8 cellular contexts compared by ENCODE assay signal in genomic region chr2:225464346-225465025, GRCh38.
DNase-seq lines count a peak whose midpoint lies in the region; ATAC-seq and TF ChIP-seq lines count a peak whose summit lies in the region.

No MANE protein-coding gene starts in this region.

- H3K27ac ChIP-seq in OCI-LY7 (ENCODE audit: low read depth, low read length, poor library complexity, severe bottlenecking), result no peak overlapping the region
- no peak overlapping the region for H3K27ac ChIP-seq in suprapubic skin

- H3K4me2 ChIP-seq in OCI-LY7 (ENCODE audit: low read length), result peak overlapping the region; percentile 28; the same call in 1 of the 2 replicates

- H3K27me3 ChIP-seq in mononuclear cell (ENCODE audit: insufficient read depth, low read length) (no peaks in the 10 kb centered on the region), suprapubic skin (no peaks in the 10 kb centered on the region)

- H3K36me3 ChIP-seq in OCI-LY7 (ENCODE audit: insufficient read depth, low read length) (no peaks in the 10 kb centered on the region), suprapubic skin (no peaks in the 10 kb centered on the region)

- WGBS in suprapubic skin, result 80% methylated on average over 10 of the region's 10 CpGs

- H3K79me2 ChIP-seq in OCI-LY7 (ENCODE audit: insufficient read depth, low read depth, low read length), result no peaks in the 10 kb centered on the region

- H3K9me3 ChIP-seq in OCI-LY7 (ENCODE audit: low read length) (no peaks in the 10 kb centered on the region), mononuclear cell (ENCODE audit: low read depth, low read length) (no peaks in the 10 kb centered on the region), suprapubic skin (no peaks in the 10 kb centered on the region)

- no peaks in the 10 kb centered on the region for H4K20me1 ChIP-seq in OCI-LY7 (ENCODE audit: insufficient read depth, low read length)

- H3K4me3 ChIP-seq in OCI-LY7 (ENCODE audit: low read depth, low read length, poor library complexity, severe bottlenecking) (no peak overlapping the region), mononuclear cell (ENCODE audit: low read length) (peak overlapping the region; percentile 10), suprapubic skin (no peak overlapping the region)

- intact Hi-C loops in OCI-LY7 (cut with micrococcal nuclease; ENCODE audit: unreplicated experiment), result no loop called here

- DNase-seq in OCI-LY7 (ENCODE audit: low spot score), result no peak
- DNase-seq in activated CD8-positive, alpha-beta memory T cell treated with anti-CD3 and anti-CD28 coated beads for 24 hours, result no peak
- DNase-seq in NCI-H446 treated with DMSO at 0.1 percent for 48 hours (lab: John Stamatoyannopoulos, UW), result no peak
- DNase-seq in suprapubic skin (ENCODE audit: low spot score in 2 of 2), result no peak

- H3K4me1 ChIP-seq in OCI-LY7 (ENCODE audit: insufficient read depth, low read length, poor library complexity, severe bottlenecking), result no peaks in the 10 kb centered on the region
- peaks cover 9% of the 10 kb centered on the region for H3K4me1 ChIP-seq in mononuclear cell (ENCODE audit: insufficient read depth, low read length)
- no peaks in the 10 kb centered on the region for H3K4me1 ChIP-seq in suprapubic skin

- H3K9me2 ChIP-seq in OCI-LY7 (ENCODE audit: insufficient read depth, low read length), result no peaks in the 10 kb centered on the region

- peak; percentile 83 for ATAC-seq in GM18867 (IDR thresholded peaks at IDR 0.05; ENCODE audit: unreplicated experiment)
- peak; percentile 81 for ATAC-seq in HG02610 (IDR thresholded peaks at IDR 0.05; ENCODE audit: unreplicated experiment)
- ATAC-seq in GM19455 (IDR thresholded peaks at IDR 0.05; ENCODE audit: unreplicated experiment), result no peak

- no peak overlapping the region; the same call in 1 of the 2 replicates for H2AFZ ChIP-seq in OCI-LY7 (ENCODE audit: low read length)

- POLR2A ChIA-PET in OCI-LY7 (lab: Charles Lee), result interaction anchor here (1.3 kb wide), 1 partner anchor 23 kb away, joined by 3 read pairs; no protein-coding TSS in a partner anchor

- no TSS peak for BruUV-seq in OCI-LY7 (replicated peaks; lab: Mats Ljungman, UMichigan)

- CTCF ChIA-PET in OCI-LY7 (lab: Charles Lee; ENCODE audit: unreplicated experiment), result no interaction called here

- TF ChIP-seq POLR2A in suprapubic skin (IDR thresholded peaks at IDR 0.05), result no peak

- TF ChIP-seq EP300 in suprapubic skin (IDR thresholded peaks at IDR 0.05), result no peak

- TF ChIP-seq CTCF in OCI-LY7 (conservative IDR thresholded peaks at IDR 0.05; ENCODE audit: low read length) (no peak), suprapubic skin (IDR thresholded peaks at IDR 0.05) (no peak)
